ENCODE assay signal across 1 cellular context in the genomic region with DNA sequence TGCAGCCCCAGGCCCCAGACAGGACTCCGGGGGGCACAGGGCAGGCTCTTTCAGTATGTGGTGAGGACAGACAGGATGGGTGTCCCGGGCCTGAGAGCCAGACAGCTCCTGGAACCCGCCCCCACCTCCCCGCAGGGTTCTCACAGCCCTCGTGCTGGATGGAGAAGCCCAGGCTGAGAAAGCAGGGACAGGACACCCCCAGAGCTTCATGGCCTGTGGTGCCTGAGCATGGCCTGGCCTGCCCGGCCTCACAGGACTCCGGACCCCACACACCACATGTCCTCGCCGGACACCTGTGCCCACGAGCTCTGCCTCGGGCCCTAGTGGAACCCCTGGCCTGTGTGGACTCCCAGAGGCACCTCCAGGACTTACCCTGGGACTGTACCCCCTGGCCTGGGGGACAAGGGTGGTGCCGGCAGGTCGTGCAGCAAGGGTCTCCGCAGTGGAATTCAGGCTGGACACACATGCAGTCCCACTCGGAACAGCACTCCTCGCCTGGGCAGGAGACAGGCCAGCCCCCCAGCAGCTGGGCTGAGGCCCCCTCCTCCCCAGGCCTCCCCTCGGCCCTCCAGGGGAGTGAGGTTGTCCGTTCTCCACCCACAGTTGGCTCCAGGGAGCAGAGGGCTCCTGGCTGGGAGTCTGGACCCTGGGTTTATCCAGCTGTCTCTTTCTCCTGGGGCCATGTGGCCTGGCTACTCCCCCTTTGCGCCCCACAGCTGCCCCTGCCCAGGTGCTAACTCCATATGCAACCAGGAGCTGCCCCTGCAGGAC.
TF ChIP-seq lines count a peak whose summit lies in the region.

No MANE protein-coding gene starts in this region.

TF ChIP-seq in K562, 482 proteins besides CTCF, POLR2A, EP300 and RAD21:
- TF ChIP-seq ZBTB7A (IDR thresholded peaks at IDR 0.05; ENCODE audit: borderline replicate concordance, control insufficient read depth, low read depth, low read length): peak; percentile 20; the same call in 1 of the 2 replicates
- TF ChIP-seq ESRRA (IDR thresholded peaks at IDR 0.05; ENCODE audit: borderline replicate concordance, low read depth): no peak
